Comparison of ENCODE assay signal across 18 cellular contexts in genomic region chr6:168524644-168525043, GRCh38.
DNase-seq lines count a peak whose midpoint lies in the region; TF ChIP-seq lines count a peak whose summit lies in the region.
"Had no signal": no experiment of that assay in that cellular context is flagged by ENCODE, and none has a peak within 500 bp of the region (broad histone marks: within the 10 kb centered on the region; RNA-seq: fewer than 3 reads in every experiment).

No MANE protein-coding gene starts in this region.

- H4K20me1 ChIP-seq in osteoblast (ENCODE audit: insufficient read depth, low read length) = peaks cover 4% of the 10 kb centered on the region
- no peaks in the 10 kb centered on the region for H4K20me1 ChIP-seq in smooth muscle cell (ENCODE audit: low read depth)

- DNase-seq in H7 (peak; percentile 92), NCI-H2029 treated with DMSO at 0.1 percent for 48 hours (lab: John Stamatoyannopoulos, UW) (peak; percentile 47), left ventricle myocardium inferior (no peak), osteoblast (ENCODE audit: insufficient read length, low spot score, missing footprints) (no peak), smooth muscle cell (lab: John Stamatoyannopoulos, UW; ENCODE audit: unreplicated experiment) (no peak), NOMO-1 treated with dmso at 0.1 percent for 144 hours (lab: John Stamatoyannopoulos, UW; ENCODE audit: unreplicated experiment) (no peak)
- DNase-seq in stimulated activated CD8-positive, alpha-beta memory T cell treated with anti-CD3 and anti-CD28 coated beads, Interleukin-4, amount 100 ng/mL, for 48 hours = no peak
- DNase-seq: activated CD4-positive, alpha-beta T cell treated with anti-CD3 and anti-CD28 coated beads for 1 hour; AML-193; amniotic stem cell; Caco-2; effector CD8-positive, alpha-beta T cell; left colon; NCI-H2227 treated with DMSO at 0.1 percent for 48 hours; ovary; SHP77 treated with DMSO at 0.1 percent for 48 hours; stimulated activated CD4-positive, alpha-beta T cell treated with anti-CD3 and anti-CD28 coated beads, Interleukin-2, amount 100 ng/mL, for 48 hours had no signal

- no peak for TF ChIP-seq CTCF in left ventricle myocardium inferior (IDR thresholded peaks at IDR 0.05; ENCODE audit: borderline replicate concordance)
- TF ChIP-seq CTCF in osteoblast (IDR thresholded peaks at IDR 0.05; ENCODE audit: extremely low read depth, low read depth, low read length) = no peak
- TF ChIP-seq CTCF in smooth muscle cell (IDR thresholded peaks at IDR 0.05; ENCODE audit: borderline replicate concordance, insufficient read depth, poor library complexity, severe bottlenecking) = no peak

- H3K9me3 ChIP-seq in left ventricle myocardium inferior (replicated peaks) = no peaks in the 10 kb centered on the region
- H3K9me3 ChIP-seq in osteoblast (ENCODE audit: low read depth, low read length) = no peaks in the 10 kb centered on the region
- H3K9me3 ChIP-seq in smooth muscle cell (replicated peaks; ENCODE audit: low read depth) = no peaks in the 10 kb centered on the region
- H3K9me3 ChIP-seq: Caco-2, ovary, suprapubic skin had no signal

- H3K36me3 ChIP-seq in H7 (replicated peaks; ENCODE audit: control insufficient read depth, insufficient read depth, low read length) = no peaks in the 10 kb centered on the region
- H3K36me3 ChIP-seq in left ventricle myocardium inferior = no peaks in the 10 kb centered on the region
- H3K36me3 ChIP-seq in osteoblast (ENCODE audit: insufficient read depth, low read length) = no peaks in the 10 kb centered on the region
- no peaks in the 10 kb centered on the region for H3K36me3 ChIP-seq in smooth muscle cell (ENCODE audit: low read depth)
- H3K36me3 ChIP-seq: ovary, suprapubic skin had no signal

- no peak overlapping the region for H3K4me3 ChIP-seq in H7 (ENCODE audit: insufficient read depth, low read depth, low read length)
- H3K4me3 ChIP-seq in left ventricle myocardium inferior = no peak overlapping the region
- no peak overlapping the region for H3K4me3 ChIP-seq in osteoblast (ENCODE audit: insufficient read depth, low read length)
- no peak overlapping the region for H3K4me3 ChIP-seq in smooth muscle cell
- H3K4me3 ChIP-seq: ovary, suprapubic skin had no signal

- H3K79me2 ChIP-seq in osteoblast (ENCODE audit: insufficient read depth, low read length) (no peaks in the 10 kb centered on the region), smooth muscle cell (ENCODE audit: low read depth) (no peaks in the 10 kb centered on the region)

- WGBS in smooth muscle cell (ENCODE audit: low lambda C conversion rate) = 70% methylated on average over 12 of the region's 12 CpGs

- H3K4me1 ChIP-seq in left ventricle myocardium inferior (peaks cover 31% of the 10 kb centered on the region), osteoblast (ENCODE audit: insufficient read depth, low read length) (peaks cover 17% of the 10 kb centered on the region), smooth muscle cell (ENCODE audit: low read depth) (no peaks in the 10 kb centered on the region)
- H3K4me1 ChIP-seq: Caco-2 had no signal

- H3K27ac ChIP-seq in left ventricle myocardium inferior (replicated peaks) (peak overlapping the region; percentile 56), osteoblast (ENCODE audit: low read depth, low read length) (no peak overlapping the region), smooth muscle cell (ENCODE audit: low read depth) (no peak overlapping the region)
- H3K27ac ChIP-seq: ovary had no signal

- H3K27me3 ChIP-seq in H7 (ENCODE audit: control insufficient read depth, insufficient read depth, low read length) = peaks cover 3% of the 10 kb centered on the region; the same call in 1 of the 2 replicates
- peaks cover 5% of the 10 kb centered on the region for H3K27me3 ChIP-seq in left ventricle myocardium inferior (ENCODE audit: low read depth)
- H3K27me3 ChIP-seq in osteoblast (ENCODE audit: insufficient read depth, low read length) = peaks cover 14% of the 10 kb centered on the region
- H3K27me3 ChIP-seq in smooth muscle cell (ENCODE audit: low read depth) = peaks cover 6% of the 10 kb centered on the region
- H3K27me3 ChIP-seq: ovary, suprapubic skin had no signal

- H3F3A ChIP-seq in smooth muscle cell (ENCODE audit: low read depth) = no peaks in the 10 kb centered on the region

- H3K4me2 ChIP-seq in osteoblast (ENCODE audit: insufficient read depth, low read length) = no peak overlapping the region
- no peak overlapping the region for H3K4me2 ChIP-seq in smooth muscle cell

- intact Hi-C loops in left ventricle myocardium inferior (cut with micrococcal nuclease) = no loop called here

- peak overlapping the region; percentile 29 for H2AFZ ChIP-seq in osteoblast (ENCODE audit: low read length)
- no peak overlapping the region for H2AFZ ChIP-seq in smooth muscle cell (ENCODE audit: low read depth)

- H3K9ac ChIP-seq in smooth muscle cell (ENCODE audit: low read depth) = no peak overlapping the region

Comparison
In these comparisons a context has a peak if more than half of its experiments do, and no peak if none do; other contexts are left out.
1. DNase-seq: peak in H7 (single experiment) and NCI-H2029 treated with DMSO at 0.1 percent for 48 hours (single experiment); none in left ventricle myocardium inferior (single experiment), osteoblast (single experiment), smooth muscle cell (single experiment), NOMO-1 treated with dmso at 0.1 percent for 144 hours (single experiment) and stimulated activated CD8-positive, alpha-beta memory T cell treated with anti-CD3 and anti-CD28 coated beads, Interleukin-4, amount 100 ng/mL, for 48 hours (single experiment).